ENCODE assay signal across 12 cellular contexts in genomic region chr10:81108516-81109199, GRCh38.
DNase-seq lines count a peak whose midpoint lies in the region; ATAC-seq and TF ChIP-seq lines count a peak whose summit lies in the region.
"Had no signal": no experiment of that assay in that cellular context is flagged by ENCODE, and none has a peak within 500 bp of the region (broad histone marks: within the 10 kb centered on the region; RNA-seq: fewer than 3 reads in every experiment).

No MANE protein-coding gene starts in this region.

- H3K4me1 Mint-ChIP-seq in MCF 10A (ENCODE audit: insufficient read depth, unreplicated experiment) = no peaks in the 10 kb centered on the region
- H3K4me1 Mint-ChIP-seq: activated naive CD4-positive, alpha-beta T cell treated with anti-CD3 and anti-CD28 coated beads, Interleukin-2, amount 50 U/mL, for 24 hours; B cell had no signal

- H3K36me3 ChIP-seq in left lung = no peaks in the 10 kb centered on the region

- H3K27ac Mint-ChIP-seq in MCF 10A (ENCODE audit: low read depth, unreplicated experiment) = no peak overlapping the region
- H3K27ac Mint-ChIP-seq: activated naive CD4-positive, alpha-beta T cell treated with anti-CD3 and anti-CD28 coated beads, Interleukin-2, amount 50 U/mL, for 24 hours; B cell; stimulated activated naive CD8-positive, alpha-beta T cell treated with anti-CD3 and anti-CD28 coated beads, Interleukin-15, Interleukin-2, amounts not matched to agents 100 ng/mL and 50 ng/mL, for 24 hours had no signal

- H3K36me3 Mint-ChIP-seq in MCF 10A (ENCODE audit: insufficient read depth, unreplicated experiment) = no peaks in the 10 kb centered on the region
- H3K36me3 Mint-ChIP-seq: activated naive CD4-positive, alpha-beta T cell treated with anti-CD3 and anti-CD28 coated beads, Interleukin-2, amount 50 U/mL, for 24 hours had no signal

- no peaks in the 10 kb centered on the region for H3K27me3 ChIP-seq in left lung

- no peaks in the 10 kb centered on the region for H3K4me1 ChIP-seq in left lung

- POLR2A ChIA-PET in MCF 10A (lab: Yijun Ruan, JAX) = interaction anchor here (0.6 kb wide), 1 partner anchor 14 kb away, joined by 4 read pairs; no protein-coding TSS in a partner anchor

- intact Hi-C loops in lower leg skin (cut with DNase I; ENCODE audit: low total_unique reads) = no loop called here
- intact Hi-C loops in left lung (cut with DNase I) = no loop called here
- intact Hi-C loops in MCF 10A (cut with micrococcal nuclease) = no loop called here

- TF ChIP-seq CTCF in lower leg skin (IDR thresholded peaks at IDR 0.05) (no peak), left lung (IDR thresholded peaks at IDR 0.05) (no peak), MCF 10A (IDR thresholded peaks at IDR 0.05; ENCODE audit: unreplicated experiment) (no peak)

- H3K27ac ChIP-seq in left lung = no peak overlapping the region

- ATAC-seq in GM19438 (IDR thresholded peaks at IDR 0.05; ENCODE audit: low read depth, unreplicated experiment) (peak; percentile 72), HG03064 (IDR thresholded peaks at IDR 0.05; ENCODE audit: low read depth, unreplicated experiment) (peak; percentile 77), left lung (no peak)

- H3K4me3 Mint-ChIP-seq in MCF 10A (ENCODE audit: unreplicated experiment) = no peak overlapping the region
- H3K4me3 Mint-ChIP-seq: activated naive CD4-positive, alpha-beta T cell treated with anti-CD3 and anti-CD28 coated beads, Interleukin-2, amount 50 U/mL, for 24 hours; B cell; stimulated activated naive CD8-positive, alpha-beta T cell treated with anti-CD3 and anti-CD28 coated beads, Interleukin-15, Interleukin-2, amounts not matched to agents 100 ng/mL and 50 ng/mL, for 24 hours had no signal

- 74 to 79% methylated on average over 3 of the region's 3 CpGs for WGBS in lower leg skin, 2 donors

- TF ChIP-seq POLR2A in lower leg skin (IDR thresholded peaks at IDR 0.05) = no peak

- CTCF ChIA-PET in MCF 10A (lab: Yijun Ruan, JAX) = interaction anchor here (0.6 kb wide), 1 partner anchor 15 kb away, joined by 3 read pairs; no protein-coding TSS in a partner anchor

- H3K9me3 ChIP-seq in left lung = no peaks in the 10 kb centered on the region
- H3K9me3 ChIP-seq: SK-N-SH had no signal

- no TSS peak for BruUV-seq in MCF 10A (replicated peaks; lab: Mats Ljungman, UMichigan)

- peaks cover 53% of the 10 kb centered on the region for H3K27me3 Mint-ChIP-seq in MCF 10A (ENCODE audit: insufficient read depth, unreplicated experiment)
- H3K27me3 Mint-ChIP-seq: activated naive CD4-positive, alpha-beta T cell treated with anti-CD3 and anti-CD28 coated beads, Interleukin-2, amount 50 U/mL, for 24 hours; B cell had no signal

- H3K4me3 ChIP-seq in lower leg skin (ENCODE audit: low read depth, poor library complexity, severe bottlenecking) = no peak overlapping the region
- no peak overlapping the region for H3K4me3 ChIP-seq in left lung

- no peaks in the 10 kb centered on the region for H3K9me3 Mint-ChIP-seq in MCF 10A (ENCODE audit: unreplicated experiment)
- H3K9me3 Mint-ChIP-seq: activated naive CD4-positive, alpha-beta T cell treated with anti-CD3 and anti-CD28 coated beads, Interleukin-2, amount 50 U/mL, for 24 hours; stimulated activated naive CD8-positive, alpha-beta T cell treated with anti-CD3 and anti-CD28 coated beads, Interleukin-15, Interleukin-2, amounts not matched to agents 100 ng/mL and 50 ng/mL, for 24 hours had no signal

- DNase-seq in CD1c-positive myeloid dendritic cell (ENCODE audit: extremely low spot score) (peak; percentile 24), T1000 (lab: John Stamatoyannopoulos, UW) (peak; percentile 18), lower leg skin (ENCODE audit: low spot score in 2 of 2) (no peak), retina (no peak), left lung (no peak), MCF 10A (ENCODE audit: unreplicated experiment) (no peak)
- DNase-seq: SK-N-SH had no signal

Comparison
In these comparisons a context has a peak if more than half of its experiments do, and no peak if none do; other contexts are left out.
1. DNase-seq: peak in CD1c-positive myeloid dendritic cell (single experiment) and T1000 (single experiment); none in lower leg skin (0 of 2), retina (single experiment), left lung (0 of 2) and MCF 10A (single experiment).